2 cellular contexts compared by ENCODE assay signal in the genomic region with DNA sequence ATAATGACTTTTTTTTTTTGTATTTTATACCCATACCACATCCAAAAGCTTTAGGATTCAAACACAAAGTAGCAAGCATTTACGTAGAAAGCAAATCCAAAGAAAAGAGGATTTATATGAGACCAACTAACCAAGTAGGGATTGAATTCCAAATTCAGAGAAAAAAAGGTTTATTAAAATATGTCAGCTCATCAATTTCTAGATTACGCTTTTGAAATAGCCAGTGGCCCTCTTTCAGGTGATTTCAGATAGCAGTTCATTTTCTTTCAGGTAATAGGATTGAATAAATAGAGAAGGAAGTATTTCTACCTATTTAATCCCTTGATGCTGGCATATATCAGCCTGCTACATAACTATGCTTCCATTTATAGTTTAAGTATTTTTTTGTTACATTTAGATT.
A peak's percentile ranks its signal among the peaks of the same experiment; 100 is the strongest.
TF ChIP-seq lines count a peak whose summit lies in the region.

No MANE protein-coding gene starts in this region.

TF ChIP-seq in K562, 482 proteins besides CTCF, POLR2A, EP300 and RAD21 (continued from another document):
- 0 out of 2 replicates have a peak, but pooled peaks have one; percentile 13 for TF ChIP-seq MAFG (tag; conservative IDR thresholded peaks at IDR 0.05)

TF ChIP-seq in HepG2, 621 proteins besides CTCF, POLR2A, EP300 and RAD21:
- TF ChIP-seq MAFK (conservative IDR thresholded peaks at IDR 0.05 in 1 of 2, IDR thresholded peaks at IDR 0.05 in 1 of 2; ENCODE audit: low read length in 2 of 2) = peak; percentile 42 to 59; a peak in 3 of 4 replicates
- TF ChIP-seq MAFF (IDR thresholded peaks at IDR 0.05; ENCODE audit: low read depth, low read length) = peak; percentile 60
